Comparison of ENCODE assay signal across 9 cellular contexts in the genomic region with DNA sequence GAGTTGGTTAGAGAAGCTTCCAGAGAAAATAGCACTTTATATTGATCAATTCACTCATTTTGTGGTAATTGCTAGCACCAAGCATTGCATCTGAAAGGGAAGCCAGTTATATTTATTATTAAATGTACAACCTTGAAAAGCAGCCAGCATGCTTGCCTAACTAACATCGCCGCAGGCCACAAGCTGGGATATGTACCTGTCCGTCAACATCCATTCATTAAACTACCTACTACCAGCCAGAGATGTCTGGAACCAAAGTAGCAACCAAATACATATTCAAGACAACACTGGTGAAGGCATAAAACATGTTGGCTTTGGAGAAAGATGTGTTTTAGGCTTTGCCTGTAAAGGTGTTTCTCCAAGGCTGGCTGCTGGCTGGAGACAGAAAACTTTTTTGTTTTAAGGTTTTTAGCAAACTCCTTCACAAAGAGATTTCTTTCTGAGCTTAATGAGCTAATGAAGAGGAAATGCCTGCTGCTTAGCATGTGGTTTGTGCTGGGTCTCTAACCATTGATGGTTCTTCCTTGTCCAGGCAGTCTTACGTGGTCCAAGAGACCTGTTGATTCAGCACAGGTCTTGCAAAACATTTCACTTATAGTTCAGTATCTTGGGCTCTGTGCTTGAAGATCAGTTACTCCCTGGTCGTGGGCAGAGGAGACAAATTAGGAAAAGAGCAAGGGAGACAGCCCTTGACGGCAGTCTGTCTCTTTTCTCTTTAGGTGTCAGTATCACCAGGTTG. TPM values are rescaled to one million over a fixed set of nuclear protein-coding genes. Genes with fewer than 3 reads are reported as not detected.
DNase-seq lines count a peak whose midpoint lies in the region; ATAC-seq and TF ChIP-seq lines count a peak whose summit lies in the region.
"Had no signal": no experiment of that assay in that cellular context is flagged by ENCODE, and none has a peak within 500 bp of the region (broad histone marks: within the 10 kb centered on the region; RNA-seq: fewer than 3 reads in every experiment).

No MANE protein-coding gene starts in this region.

- TF ChIP-seq CTCF in WI38 (IDR thresholded peaks at IDR 0.05; ENCODE audit: low read depth, low read length) (no peak), fibroblast of villous mesenchyme (IDR thresholded peaks at IDR 0.05; ENCODE audit: insufficient read depth, low read depth, low read length) (no peak), stomach (IDR thresholded peaks at IDR 0.05) (no peak)

- H3K4me1 ChIP-seq in stomach = peaks cover 58 to 93% (median 74%) of the 10 kb centered on the region in 4 donors

- TF ChIP-seq EP300 in stomach (IDR thresholded peaks at IDR 0.05) = no peak

- peak overlapping the region in 4 of 5 donors; percentile 46 to 98 (median 90) for H3K27ac ChIP-seq in stomach

- TF ChIP-seq POLR2A in stomach (IDR thresholded peaks at IDR 0.05) = no peak

- peak; percentile 58 for DNase-seq in activated CD4-positive, alpha-beta T cell treated with anti-CD3 and anti-CD28 coated beads, Interleukin-2, amount 10 ng/mL, durations not matched to agents 24 days and 14 days
- no peak for DNase-seq in activated CD4-positive, alpha-beta T cell treated with anti-CD3 and anti-CD28 coated beads for 1 hour
- peak; percentile 59 for DNase-seq in fibroblast of villous mesenchyme (ENCODE audit: low read depth)
- no peak for DNase-seq in stomach
- DNase-seq: activated naive CD8-positive, alpha-beta T cell treated with anti-CD3 and anti-CD28 coated beads, Interleukin-2, amount 10 ng/mL, durations not matched to agents 7 days and 5 days had no signal

- peaks cover 9% of the 10 kb centered on the region for H3K27me3 Mint-ChIP-seq in activated CD4-positive, alpha-beta T cell treated with anti-CD3 and anti-CD28 coated beads, Interleukin-2, amount 10 ng/mL, durations not matched to agents 24 days and 14 days

- H3K9me3 ChIP-seq in stomach = no peaks in the 10 kb centered on the region

- H3K9me3 Mint-ChIP-seq in activated CD4-positive, alpha-beta T cell treated with anti-CD3 and anti-CD28 coated beads, Interleukin-2, amount 10 ng/mL, durations not matched to agents 24 days and 14 days = no peaks in the 10 kb centered on the region
- H3K9me3 Mint-ChIP-seq: activated naive CD8-positive, alpha-beta T cell treated with anti-CD3 and anti-CD28 coated beads, Interleukin-2, amount 10 ng/mL, durations not matched to agents 7 days and 5 days had no signal

- WGBS in stomach, 5 donors = 57 to 69% (median 64%) methylated on average over 6 of the region's 6 CpGs

- intact Hi-C loops in activated CD4-positive, alpha-beta T cell treated with anti-CD3 and anti-CD28 coated beads, Interleukin-2, amount 10 ng/mL, durations not matched to agents 24 days and 14 days (cut with micrococcal nuclease) = loop anchor here (1.0 to 5.0 kb wide), 4 partner anchors 14 to 400 kb away; partner anchors contain the start of gene SYT17
- intact Hi-C loops in stomach (cut with DNase I; ENCODE audit: low total_unique reads) = no loop called here

- peak overlapping the region; percentile 87 for H3K4me3 Mint-ChIP-seq in activated CD4-positive, alpha-beta T cell treated with anti-CD3 and anti-CD28 coated beads, Interleukin-2, amount 10 ng/mL, durations not matched to agents 24 days and 14 days
- H3K4me3 Mint-ChIP-seq: activated naive CD8-positive, alpha-beta T cell treated with anti-CD3 and anti-CD28 coated beads, Interleukin-2, amount 10 ng/mL, durations not matched to agents 7 days and 5 days had no signal

- H3K36me3 Mint-ChIP-seq in activated CD4-positive, alpha-beta T cell treated with anti-CD3 and anti-CD28 coated beads, Interleukin-2, amount 10 ng/mL, durations not matched to agents 24 days and 14 days (ENCODE audit: low read depth) = peaks cover 43% of the 10 kb centered on the region
- H3K36me3 Mint-ChIP-seq: activated naive CD8-positive, alpha-beta T cell treated with anti-CD3 and anti-CD28 coated beads, Interleukin-2, amount 10 ng/mL, durations not matched to agents 7 days and 5 days had no signal

- peaks cover 43% of the 10 kb centered on the region for H3K4me1 Mint-ChIP-seq in activated CD4-positive, alpha-beta T cell treated with anti-CD3 and anti-CD28 coated beads, Interleukin-2, amount 10 ng/mL, durations not matched to agents 24 days and 14 days

- peak overlapping the region; percentile 88 for H3K27ac Mint-ChIP-seq in activated CD4-positive, alpha-beta T cell treated with anti-CD3 and anti-CD28 coated beads, Interleukin-2, amount 10 ng/mL, durations not matched to agents 24 days and 14 days
- H3K27ac Mint-ChIP-seq: activated naive CD8-positive, alpha-beta T cell treated with anti-CD3 and anti-CD28 coated beads, Interleukin-2, amount 10 ng/mL, durations not matched to agents 7 days and 5 days had no signal

- no peak for ATAC-seq in GM19463 (IDR thresholded peaks at IDR 0.05; ENCODE audit: unreplicated experiment)
- ATAC-seq in HG03469 (IDR thresholded peaks at IDR 0.05; ENCODE audit: unreplicated experiment) = no peak
- no peak for ATAC-seq in GM18502 (IDR thresholded peaks at IDR 0.05; ENCODE audit: poor library complexity, unreplicated experiment)

- peak overlapping the region; percentile 27 for H3K4me3 ChIP-seq in WI38 (ENCODE audit: low read depth, low read length)
- peak overlapping the region; percentile 33 for H3K4me3 ChIP-seq in fibroblast of villous mesenchyme (ENCODE audit: low read depth, low read length)
- H3K4me3 ChIP-seq in stomach = peak overlapping the region in 2 of 4 donors; percentile 3 to 82

- no peaks in the 10 kb centered on the region for H3K27me3 ChIP-seq in stomach

- H3K36me3 ChIP-seq in stomach = peaks cover 8 to 25% (median 18%) of the 10 kb centered on the region in 4 donors

RNA-seq across cellular contexts. Expression of gene ITPRIPL2, which starts 3.1 kb away (rescaled TPM):
- total RNA-seq in activated CD4-positive, alpha-beta T cell treated with anti-CD3 and anti-CD28 coated beads, Interleukin-2, amount 10 ng/mL, durations not matched to agents 24 days and 14 days = 57.6 and 58.4 TPM in 2 replicates
- total RNA-seq in fibroblast of villous mesenchyme = 40.3 and 46.2 TPM in 2 replicates
- total RNA-seq in stomach = 10 to 100 TPM; 10.3 to 48.7 (median 36.8) TPM
- polyA plus RNA-seq in stomach = 10 to 100 TPM in 1 of 3 donors, 1 to 10 TPM in 2; 7.6 to 14.1 (median 9.9) TPM

RNA-seq across cellular contexts. Expression of gene COQ7, which starts 49.5 kb away (rescaled TPM):
- total RNA-seq in activated CD4-positive, alpha-beta T cell treated with anti-CD3 and anti-CD28 coated beads, Interleukin-2, amount 10 ng/mL, durations not matched to agents 24 days and 14 days = 21.6 and 22.0 TPM in 2 replicates
- total RNA-seq in fibroblast of villous mesenchyme (9.9 and 10.0 TPM in 2 replicates), stomach (10 to 100 TPM in 4 of 5 donors, 1 to 10 TPM in 1; 5.8 to 59.4 (median 31.5) TPM)
- 10 to 100 TPM; 11.1 to 13.3 (median 11.3) TPM for polyA plus RNA-seq in stomach

RNA-seq across cellular contexts. Expression of gene SYT17, which starts 51.2 kb away (rescaled TPM):
- total RNA-seq in activated CD4-positive, alpha-beta T cell treated with anti-CD3 and anti-CD28 coated beads, Interleukin-2, amount 10 ng/mL, durations not matched to agents 24 days and 14 days = 1.3 and 1.9 TPM in 2 replicates
- total RNA-seq in fibroblast of villous mesenchyme (under 0.01 TPM in 2 replicates), stomach (10 to 100 TPM in 4 of 5 donors, 1 to 10 TPM in 1; 8.1 to 37.1 (median 18.7) TPM)
- polyA plus RNA-seq in stomach = 1 to 10 TPM; 2.9 to 4.4 (median 3.4) TPM
- total RNA-seq: activated naive CD8-positive, alpha-beta T cell treated with anti-CD3 and anti-CD28 coated beads, Interleukin-2, amount 10 ng/mL, durations not matched to agents 7 days and 5 days had no signal

Comparison
In these comparisons a context has a peak if more than half of its experiments do, and no peak if none do; other contexts are left out.
1. DNase-seq: peak in activated CD4-positive, alpha-beta T cell treated with anti-CD3 and anti-CD28 coated beads, Interleukin-2, amount 10 ng/mL, durations not matched to agents 24 days and 14 days (single experiment) and fibroblast of villous mesenchyme (single experiment); none in activated CD4-positive, alpha-beta T cell treated with anti-CD3 and anti-CD28 coated beads for 1 hour (single experiment) and stomach (single experiment).